Comparison of ENCODE assay signal across 19 cellular contexts in the genomic region with DNA sequence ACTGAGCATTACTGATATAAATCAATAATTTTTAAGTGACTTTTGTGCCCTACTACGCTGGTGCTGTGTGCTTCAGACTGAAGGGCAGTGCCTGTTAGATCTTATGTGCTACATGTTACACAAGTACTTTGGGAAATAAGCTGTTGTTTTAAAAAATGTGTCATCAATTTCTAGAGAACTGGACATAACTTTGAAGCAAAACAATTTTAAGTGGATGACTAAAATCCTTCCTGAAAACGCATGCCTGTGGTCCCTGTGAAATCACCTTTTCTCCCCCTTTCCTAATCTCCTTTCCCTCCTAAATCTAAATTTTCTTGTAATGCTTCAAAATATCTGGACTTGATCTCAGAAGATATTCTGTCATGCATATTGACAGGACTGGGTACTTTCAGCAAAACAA. TPM values are rescaled to one million over a fixed set of nuclear protein-coding genes. Genes with fewer than 3 reads are reported as not detected.
DNase-seq lines count a peak whose midpoint lies in the region; ATAC-seq and TF ChIP-seq lines count a peak whose summit lies in the region.
"Had no signal": no experiment of that assay in that cellular context is flagged by ENCODE, and none has a peak within 500 bp of the region (broad histone marks: within the 10 kb centered on the region; RNA-seq: fewer than 3 reads in every experiment).

No MANE protein-coding gene starts in this region.

- H2AFZ ChIP-seq in fibroblast of lung (ENCODE audit: low read length), result no peak overlapping the region
- H2AFZ ChIP-seq: neural progenitor cell had no signal

- peak overlapping the region; percentile 18 for H3K27ac Mint-ChIP-seq in activated naive CD4-positive, alpha-beta T cell treated with anti-CD3 and anti-CD28 coated beads, Interleukin-2, amount 50 U/mL, for 24 hours
- peak overlapping the region; percentile 81 for H3K27ac Mint-ChIP-seq in activated T-helper 17 cell treated with anti-CD3 and anti-CD28 coated beads, Interleukin-2, amount 50 U/mL, for 72 hours
- H3K27ac Mint-ChIP-seq: activated naive CD4-positive, alpha-beta T cell treated with anti-CD3 and anti-CD28 coated beads, Interleukin-2, amount 10 ng/mL, durations not matched to agents 7 days and 5 days; neural progenitor cell had no signal

- H3K4me3 ChIP-seq in fibroblast of lung (replicated peaks in 1 of 4; ENCODE audit: control extremely low read depth in 1 of 4, insufficient read depth in 1 of 4, low read depth in 3 of 4, low read length in 4 of 4), result no peak overlapping the region
- H3K4me3 ChIP-seq: neural progenitor cell had no signal

- peak overlapping the region; percentile 5 for H3K4me3 Mint-ChIP-seq in activated naive CD4-positive, alpha-beta T cell treated with anti-CD3 and anti-CD28 coated beads, Interleukin-2, amount 50 U/mL, for 24 hours
- H3K4me3 Mint-ChIP-seq in activated T-helper 17 cell treated with anti-CD3 and anti-CD28 coated beads, Interleukin-2, amount 50 U/mL, for 72 hours, result peak overlapping the region; percentile 64
- H3K4me3 Mint-ChIP-seq: activated naive CD4-positive, alpha-beta T cell treated with anti-CD3 and anti-CD28 coated beads, Interleukin-2, amount 10 ng/mL, durations not matched to agents 7 days and 5 days; neural progenitor cell had no signal

- H3K36me3 Mint-ChIP-seq in activated naive CD4-positive, alpha-beta T cell treated with anti-CD3 and anti-CD28 coated beads, Interleukin-2, amount 50 U/mL, for 24 hours, result no peaks in the 10 kb centered on the region
- H3K36me3 Mint-ChIP-seq in activated T-helper 17 cell treated with anti-CD3 and anti-CD28 coated beads, Interleukin-2, amount 50 U/mL, for 72 hours (ENCODE audit: low read depth), result no peaks in the 10 kb centered on the region
- H3K36me3 Mint-ChIP-seq: neural progenitor cell had no signal

- no peak overlapping the region for H3K27ac ChIP-seq in fibroblast of lung (ENCODE audit: insufficient read depth, low read length)
- H3K27ac ChIP-seq: neural progenitor cell had no signal

- H3K27me3 ChIP-seq in fibroblast of lung (ENCODE audit: control insufficient read depth, insufficient read depth, low read length), result peaks cover 2% of the 10 kb centered on the region

- H3K4me2 ChIP-seq in fibroblast of lung (ENCODE audit: extremely low read depth, insufficient read depth, low read length), result no peak overlapping the region
- H3K4me2 ChIP-seq: neural progenitor cell had no signal

- no peaks in the 10 kb centered on the region for H3K79me2 ChIP-seq in fibroblast of lung (ENCODE audit: control insufficient read depth, insufficient read depth, low read length)

- ATAC-seq in activated T-helper 17 cell treated with anti-CD3 and anti-CD28 coated beads, Interleukin-2, amount 50 U/mL, for 72 hours (replicated peaks), result peak; percentile 24
- ATAC-seq in HG03097 (IDR thresholded peaks at IDR 0.05; ENCODE audit: low FRiP score, unreplicated experiment), result no peak

- H3K36me3 ChIP-seq in fibroblast of lung (ENCODE audit: control insufficient read depth, insufficient read depth, low read length), result no peaks in the 10 kb centered on the region
- H3K36me3 ChIP-seq: neural progenitor cell had no signal

- no peaks in the 10 kb centered on the region for H4K20me1 ChIP-seq in fibroblast of lung (ENCODE audit: control insufficient read depth, extremely low read depth, insufficient read depth, low read length)

- TF ChIP-seq CTCF in fibroblast of lung (conservative IDR thresholded peaks at IDR 0.05 in 1 of 2, IDR thresholded peaks at IDR 0.05 in 1 of 2; ENCODE audit: low read depth in 1 of 2, low read length in 2 of 2) (no peak), GM10266 (IDR thresholded peaks at IDR 0.05; ENCODE audit: control insufficient read depth, insufficient read depth, low read depth, missing control alignments) (no peak)

- no peaks in the 10 kb centered on the region for H3K27me3 Mint-ChIP-seq in activated naive CD4-positive, alpha-beta T cell treated with anti-CD3 and anti-CD28 coated beads, Interleukin-2, amount 50 U/mL, for 24 hours
- no peaks in the 10 kb centered on the region for H3K27me3 Mint-ChIP-seq in activated T-helper 17 cell treated with anti-CD3 and anti-CD28 coated beads, Interleukin-2, amount 50 U/mL, for 72 hours
- H3K27me3 Mint-ChIP-seq: activated naive CD4-positive, alpha-beta T cell treated with anti-CD3 and anti-CD28 coated beads, Interleukin-2, amount 10 ng/mL, durations not matched to agents 7 days and 5 days had no signal

- no peaks in the 10 kb centered on the region for H3K4me1 ChIP-seq in fibroblast of lung (ENCODE audit: control insufficient read depth, extremely low read depth, insufficient read depth, low read length)
- H3K4me1 ChIP-seq: neural progenitor cell had no signal

- no peak for DNase-seq in activated naive CD4-positive, alpha-beta T cell treated with anti-CD3 and anti-CD28 coated beads, Interleukin-2, amount 50 U/mL, for 16 hours
- peak; percentile 42 to 64 for DNase-seq in fibroblast of lung (ENCODE audit: low read depth in 2 of 2)
- peak; percentile 33 for DNase-seq in stromal cell of bone marrow (ENCODE audit: low read depth)
- no peak for DNase-seq in NAMALWA (ENCODE audit: low spot score)
- no peak for DNase-seq in GM10266 (ENCODE audit: extremely low spot score)
- DNase-seq: activated naive CD4-positive, alpha-beta T cell treated with anti-CD3 and anti-CD28 coated beads, Interleukin-2, amount 10 ng/mL, durations not matched to agents 7 days and 5 days; caudate nucleus; effector CD4-positive, alpha-beta T cell; hippocampal formation; kidney glomerular epithelial cell; midbrain; NCI-H146; NCI-H226; SW 1271 had no signal

- H3K9me3 ChIP-seq in fibroblast of lung (ENCODE audit: control insufficient read depth, insufficient read depth, low read depth, low read length), result no peaks in the 10 kb centered on the region

- H3K9me3 Mint-ChIP-seq in activated naive CD4-positive, alpha-beta T cell treated with anti-CD3 and anti-CD28 coated beads, Interleukin-2, amount 50 U/mL, for 24 hours, result no peaks in the 10 kb centered on the region
- no peaks in the 10 kb centered on the region for H3K9me3 Mint-ChIP-seq in activated T-helper 17 cell treated with anti-CD3 and anti-CD28 coated beads, Interleukin-2, amount 50 U/mL, for 72 hours
- H3K9me3 Mint-ChIP-seq: activated naive CD4-positive, alpha-beta T cell treated with anti-CD3 and anti-CD28 coated beads, Interleukin-2, amount 10 ng/mL, durations not matched to agents 7 days and 5 days; neural progenitor cell had no signal

- H3K4me1 Mint-ChIP-seq in activated naive CD4-positive, alpha-beta T cell treated with anti-CD3 and anti-CD28 coated beads, Interleukin-2, amount 50 U/mL, for 24 hours, result peaks cover 25% of the 10 kb centered on the region
- H3K4me1 Mint-ChIP-seq in activated T-helper 17 cell treated with anti-CD3 and anti-CD28 coated beads, Interleukin-2, amount 50 U/mL, for 72 hours, result peaks cover 19% of the 10 kb centered on the region
- H3K4me1 Mint-ChIP-seq: neural progenitor cell had no signal

- H3K9ac ChIP-seq in fibroblast of lung (ENCODE audit: insufficient read depth, low read length), result no peak overlapping the region
- H3K9ac ChIP-seq: neural progenitor cell had no signal

RNA-seq across cellular contexts. Expression of a gene that starts 7.1 kb away (rescaled TPM):
- total RNA-seq in activated T-helper 17 cell treated with anti-CD3 and anti-CD28 coated beads, Interleukin-2, amount 50 U/mL, for 72 hours, result under 1 TPM; 0.24 to 0.79 TPM
- 0.50 and 4.6 TPM in 2 replicates for total RNA-seq in fibroblast of lung
- polyA plus RNA-seq in fibroblast of lung, result 0.02 and 0.14 TPM in 2 replicates
- not detected in 2 replicates for polyA plus RNA-seq in fibroblast of lung (2012)
- polyA minus RNA-seq in fibroblast of lung (ENCODE audit: low replicate concordance), result not detected in 2 replicates
- total RNA-seq: HT-29 had no signal

RNA-seq across cellular contexts. Expression of a gene that starts 51.3 kb away (rescaled TPM):
- total RNA-seq in activated T-helper 17 cell treated with anti-CD3 and anti-CD28 coated beads, Interleukin-2, amount 50 U/mL, for 72 hours, result 10 to 100 TPM; 20.5 to 27.7 TPM
- 0.50 and 5.4 TPM in 2 replicates for total RNA-seq in fibroblast of lung
- polyA plus RNA-seq in fibroblast of lung, result 0.10 and 0.18 TPM in 2 replicates
- 0.10 and 0.17 TPM in 2 replicates for polyA plus RNA-seq in fibroblast of lung (2012)
- polyA minus RNA-seq in fibroblast of lung (ENCODE audit: low replicate concordance), result not detected in 2 replicates
- total RNA-seq: HT-29 had no signal

Comparison
In these comparisons a context has a peak if more than half of its experiments do, and no peak if none do; other contexts are left out.
1. DNase-seq: peak in fibroblast of lung (2 of 2) and stromal cell of bone marrow (single experiment); none in activated naive CD4-positive, alpha-beta T cell treated with anti-CD3 and anti-CD28 coated beads, Interleukin-2, amount 50 U/mL, for 16 hours (single experiment), NAMALWA (single experiment) and GM10266 (single experiment).